Comparison of ENCODE assay signal across 19 cellular contexts in the genomic region with DNA sequence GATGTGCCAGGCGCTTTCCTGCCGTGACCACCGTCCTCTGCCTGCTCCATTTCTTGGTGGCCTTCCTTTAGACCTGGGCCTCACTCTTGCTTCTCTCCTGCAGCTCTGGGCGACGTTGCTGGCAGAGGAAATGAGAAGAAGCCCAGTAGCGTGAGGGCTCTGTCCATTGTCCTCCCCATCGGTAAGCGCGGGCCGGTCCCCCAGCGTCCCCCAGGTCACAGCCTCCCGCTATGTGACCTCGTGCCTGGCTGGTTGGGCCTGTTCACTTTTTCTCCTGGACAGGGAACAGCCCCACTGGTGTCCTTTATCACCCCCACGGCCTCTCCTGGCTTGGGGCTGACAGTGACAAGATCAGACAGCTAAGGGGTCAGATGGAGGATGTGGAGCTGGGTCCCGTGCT.
"Had no signal": no experiment of that assay in that cellular context is flagged by ENCODE, and none has a peak within 500 bp of the region (broad histone marks: within the 10 kb centered on the region; RNA-seq: fewer than 3 reads in every experiment).

No MANE protein-coding gene starts in this region.

- H3K27ac Mint-ChIP-seq: activated B cell treated with CpG ODN at 0.5 μM for 24 hours; activated CD4-positive, alpha-beta memory T cell treated with anti-CD3 and anti-CD28 coated beads for 36 hours; activated CD4-positive, alpha-beta T cell treated with anti-CD3 and anti-CD28 coated beads, Interleukin-2, amount 10 ng/mL, durations not matched to agents 24 days and 14 days; activated naive CD8-positive, alpha-beta T cell treated with anti-CD3 and anti-CD28 coated beads for 36 hours; T-helper 1 cell treated with Interleukin-12 subunit alpha and Interleukin-12 subunit beta and Interleukin-4 antibody, amounts not matched to agents 30 μg/mL and 1 μg/mL, for 36 hours had no signal

- ATAC-seq: activated T-cell treated with anti-CD3 and anti-CD28 coated beads, Interleukin-2, amount 50 U/mL, for 4 hours; PC-3 had no signal

- DNase-seq: activated B cell treated with CpG ODN at 0.5 μM for 24 hours; activated CD4-positive, alpha-beta memory T cell treated with anti-CD3 and anti-CD28 coated beads for 36 hours; activated CD4-positive, alpha-beta T cell treated with anti-CD3 and anti-CD28 coated beads for 1 hour; activated CD4-positive, alpha-beta T cell treated with anti-CD3 and anti-CD28 coated beads, Interleukin-2, amount 10 ng/mL, durations not matched to agents 24 days and 14 days; activated CD8-positive, alpha-beta memory T cell treated with anti-CD3 and anti-CD28 coated beads for 24 hours; activated effector memory CD4-positive, alpha-beta T cell treated with anti-CD3 and anti-CD28 coated beads, Interleukin-2, amount 50 U/mL, for 16 hours; activated naive CD4-positive, alpha-beta T cell treated with Interleukin-2 at 50 U/mL for 16 hours; activated naive CD8-positive, alpha-beta T cell treated with anti-CD3 and anti-CD28 coated beads for 36 hours; activated T-cell treated with anti-CD3 and anti-CD28 coated beads, Interleukin-2, amount 50 U/mL, for 4 hours; central memory CD4-positive, alpha-beta T cell; NCI-H1092; NCI-H1417; NCI-H1694; NCI-H2029 treated with DMSO at 0.1 percent for 48 hours; NCI-H524; PC-3; SHP77 treated with DMSO at 0.1 percent for 48 hours; T-helper 9 cell had no signal

- H3K4me3 Mint-ChIP-seq: activated B cell treated with CpG ODN at 0.5 μM for 24 hours; activated CD4-positive, alpha-beta memory T cell treated with anti-CD3 and anti-CD28 coated beads for 36 hours; activated CD4-positive, alpha-beta T cell treated with anti-CD3 and anti-CD28 coated beads, Interleukin-2, amount 10 ng/mL, durations not matched to agents 24 days and 14 days; activated naive CD8-positive, alpha-beta T cell treated with anti-CD3 and anti-CD28 coated beads for 36 hours; activated T-cell treated with anti-CD3 and anti-CD28 coated beads, Interleukin-2, amount 50 U/mL, for 4 hours; T-helper 1 cell treated with Interleukin-12 subunit alpha and Interleukin-12 subunit beta and Interleukin-4 antibody, amounts not matched to agents 30 μg/mL and 1 μg/mL, for 36 hours had no signal

- H3K27me3 Mint-ChIP-seq: activated B cell treated with CpG ODN at 0.5 μM for 24 hours; activated CD4-positive, alpha-beta memory T cell treated with anti-CD3 and anti-CD28 coated beads for 36 hours; activated CD4-positive, alpha-beta T cell treated with anti-CD3 and anti-CD28 coated beads, Interleukin-2, amount 10 ng/mL, durations not matched to agents 24 days and 14 days; activated naive CD8-positive, alpha-beta T cell treated with anti-CD3 and anti-CD28 coated beads for 36 hours had no signal

- H3K4me1 Mint-ChIP-seq: activated CD4-positive, alpha-beta T cell treated with anti-CD3 and anti-CD28 coated beads, Interleukin-2, amount 10 ng/mL, durations not matched to agents 24 days and 14 days; activated naive CD8-positive, alpha-beta T cell treated with anti-CD3 and anti-CD28 coated beads for 36 hours had no signal
